1 cellular context compared by ENCODE assay signal in the genomic region with DNA sequence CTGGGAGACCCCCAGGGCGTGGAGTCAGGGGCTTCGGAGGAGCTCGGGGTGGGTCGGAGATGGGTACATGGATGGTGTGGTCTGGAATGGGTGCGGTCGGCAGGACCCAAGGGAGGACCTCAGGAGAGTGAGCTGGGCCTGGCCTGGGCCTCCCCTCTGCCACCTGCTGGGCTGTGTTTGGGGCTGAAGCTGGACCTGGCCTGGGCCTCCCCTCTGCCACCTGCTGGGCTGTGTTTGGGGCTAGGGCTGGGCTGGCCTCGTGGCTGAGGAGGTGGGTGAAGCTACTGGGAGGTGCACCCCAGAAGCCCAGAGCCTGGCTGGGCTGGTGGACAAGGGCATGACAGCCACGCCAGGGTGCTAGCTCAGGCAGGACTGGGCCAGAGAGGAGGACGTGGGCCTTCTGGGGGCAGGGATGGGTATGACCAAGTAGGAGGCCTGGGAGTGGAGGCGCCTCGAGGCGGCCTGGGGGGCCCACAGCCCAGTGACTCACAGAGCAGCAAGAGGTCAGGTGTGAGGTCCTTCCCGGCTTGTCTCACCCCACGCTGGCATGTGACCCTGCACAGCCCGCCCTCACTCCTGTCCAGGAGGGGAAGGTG.
TF ChIP-seq lines count a peak whose summit lies in the region.

No MANE protein-coding gene starts in this region.

TF ChIP-seq in endothelial cell of umbilical vein, 7 proteins besides CTCF, POLR2A, EP300 and RAD21:
- TF ChIP-seq FOS (IDR thresholded peaks at IDR 0.05; ENCODE audit: borderline replicate concordance, insufficient read depth, low read length), result no peak
- TF ChIP-seq, protein P1, sequence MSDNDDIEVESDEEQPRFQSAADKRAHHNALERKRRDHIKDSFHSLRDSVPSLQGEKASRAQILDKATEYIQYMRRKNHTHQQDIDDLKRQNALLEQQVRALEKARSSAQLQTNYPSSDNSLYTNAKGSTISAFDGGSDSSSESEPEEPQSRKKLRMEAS (IDR thresholded peaks at IDR 0.05; ENCODE audit: insufficient read depth, insufficient read length), result no peak
- no peak for TF ChIP-seq GATA2 (IDR thresholded peaks at IDR 0.05; ENCODE audit: insufficient read depth, insufficient read length, low read depth, low read length)
- no peak for TF ChIP-seq EZH2 (IDR thresholded peaks at IDR 0.05; ENCODE audit: borderline replicate concordance, low read depth, low read length, severe bottlenecking)
- TF ChIP-seq JUN (IDR thresholded peaks at IDR 0.05; ENCODE audit: borderline replicate concordance, insufficient read depth, insufficient read length, low read depth), result no peak
- no peak for TF ChIP-seq MYC (IDR thresholded peaks at IDR 0.05; ENCODE audit: low read depth, low read length)
- TF ChIP-seq POLR2AphosphoS5 (IDR thresholded peaks at IDR 0.05; ENCODE audit: insufficient read depth, low read depth, low read length), result no peak
